In genomic region chr19:49687566-49688316, GRCh38 we compare ENCODE assay signal across 2 cellular contexts.
TF ChIP-seq lines count a peak whose summit lies in the region.

No MANE protein-coding gene starts in this region.

TF ChIP-seq in GM12891, 5 proteins besides CTCF, POLR2A, EP300 and RAD21:
- no peak for TF ChIP-seq POU2F2 (IDR thresholded peaks at IDR 0.05; ENCODE audit: low read depth, low read length)
- peak; percentile 22; the same call in 1 of the 2 replicates for TF ChIP-seq SPI1 (IDR thresholded peaks at IDR 0.05; ENCODE audit: low read depth, low read length)
TF ChIP-seq in GM12891: peak in this region for 1.

TF ChIP-seq in H1, 55 proteins besides CTCF, POLR2A, EP300 and RAD21:
- TF ChIP-seq POLR2AphosphoS5 (IDR thresholded peaks at IDR 0.05; ENCODE audit: low read depth, low read length) = peak; percentile 60
- TF ChIP-seq BACH1 (IDR thresholded peaks at IDR 0.05; ENCODE audit: low read length) = no peak
